Comparison of ENCODE assay signal across 9 cellular contexts in genomic region chr7:75967573-75967997, GRCh38. TPM values are rescaled to one million over a fixed set of nuclear protein-coding genes. Genes with fewer than 3 reads are reported as not detected.
DNase-seq lines count a peak whose midpoint lies in the region; ATAC-seq and TF ChIP-seq lines count a peak whose summit lies in the region.
"Had no signal": no experiment of that assay in that cellular context is flagged by ENCODE, and none has a peak within 500 bp of the region (broad histone marks: within the 10 kb centered on the region; RNA-seq: fewer than 3 reads in every experiment).

No MANE protein-coding gene starts in this region.

- peak overlapping the region; percentile 54 for H3K27ac ChIP-seq in angular gyrus (ENCODE audit: low read depth, low read length)
- peak overlapping the region; percentile 81 for H3K27ac ChIP-seq in layer of hippocampus (ENCODE audit: low read depth, low read length)
- peak overlapping the region; percentile 33 to 71 for H3K27ac ChIP-seq in testis

- WGBS in testis, 2 donors: 44 to 62% methylated on average over 11 to 12 of the region's 12 CpGs

- no peak overlapping the region for H3K4me3 ChIP-seq in testis

- DNase-seq in NCI-H1417 treated with DMSO at 0.1 percent for 48 hours (lab: John Stamatoyannopoulos, UW): peak; percentile 9
- DNase-seq in testis: no peak
- DNase-seq in central memory CD4-positive, alpha-beta T cell: no peak
- DNase-seq: activated naive CD4-positive, alpha-beta T cell; NCI-H1930 had no signal

- ATAC-seq in HG02588 (IDR thresholded peaks at IDR 0.05; ENCODE audit: unreplicated experiment) (no peak), GM21737 (IDR thresholded peaks at IDR 0.05; ENCODE audit: unreplicated experiment) (no peak)

- H3K36me3 ChIP-seq in testis (ENCODE audit: low read depth, missing control alignments): no peaks in the 10 kb centered on the region

- intact Hi-C loops in testis (cut with DNase I; ENCODE audit: low total_unique reads): no loop called here

- TF ChIP-seq POLR2A in testis (IDR thresholded peaks at IDR 0.05): no peak

- H3K4me1 ChIP-seq in testis: peaks cover 49% of the 10 kb centered on the region

- TF ChIP-seq CTCF in testis (IDR thresholded peaks at IDR 0.05): no peak

- no peaks in the 10 kb centered on the region for H3K9me3 ChIP-seq in testis

- no peaks in the 10 kb centered on the region for H3K27me3 ChIP-seq in layer of hippocampus (ENCODE audit: control insufficient read depth, insufficient read depth, low read length)
- H3K27me3 ChIP-seq in testis: no peaks in the 10 kb centered on the region

RNA-seq across cellular contexts. Expression of gene TMEM120A, which starts 26.8 kb away (rescaled TPM):
- 100 to 1,000 TPM in 1 of 2 donors, 10 to 100 TPM in 1; 85.9 to 150 TPM for total RNA-seq in testis
- 270 TPM for polyA plus RNA-seq in testis (ENCODE audit: insufficient read depth, low read depth, low replicate concordance)

RNA-seq across cellular contexts. Expression of gene POR, which starts 52.6 kb away (rescaled TPM):
- total RNA-seq in testis: 100 to 1,000 TPM; 122 to 169 TPM
- polyA plus RNA-seq in testis (ENCODE audit: insufficient read depth, low read depth, low replicate concordance): 98.5 TPM
